In the genomic region with DNA sequence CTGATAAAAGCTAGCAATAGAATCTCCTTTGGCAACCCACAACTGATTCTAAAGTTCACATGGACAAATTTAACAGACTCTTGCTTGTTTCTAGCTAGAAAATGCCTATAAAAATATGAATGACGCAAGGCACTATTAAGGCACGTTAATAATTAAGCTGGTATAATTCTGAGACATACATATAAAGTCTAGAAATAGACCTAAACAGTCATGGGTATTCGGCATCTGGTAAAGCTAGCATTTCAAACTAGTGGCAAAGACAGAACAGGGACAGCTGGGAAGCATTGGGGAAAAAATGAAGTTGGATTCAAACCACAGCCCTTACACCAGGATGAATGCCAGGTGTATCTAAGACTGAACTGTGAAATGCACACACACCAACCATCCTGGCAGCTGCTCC, we compare ENCODE assay signal across 30 cellular contexts. TPM values are rescaled to one million over a fixed set of nuclear protein-coding genes. Genes with fewer than 3 reads are reported as not detected.
DNase-seq lines count a peak whose midpoint lies in the region; ATAC-seq, FAIRE-seq and TF ChIP-seq lines count a peak whose summit lies in the region.
"Had no signal": no experiment of that assay in that cellular context is flagged by ENCODE, and none has a peak within 500 bp of the region (broad histone marks: within the 10 kb centered on the region; RNA-seq: fewer than 3 reads in every experiment).

No MANE protein-coding gene starts in this region.

- H3K27me3 ChIP-seq in PC-3 (ENCODE audit: low read length) (no peaks in the 10 kb centered on the region), hepatocyte (no peaks in the 10 kb centered on the region), small intestine (ENCODE audit: control insufficient read depth in 2 of 2, insufficient read depth in 2 of 2, low read length in 2 of 2) (no peaks in the 10 kb centered on the region)
- H3K27me3 ChIP-seq: ovary, right atrium auricular region had no signal

- no peaks in the 10 kb centered on the region for H4K20me1 ChIP-seq in PC-3 (ENCODE audit: low read length)
- no peaks in the 10 kb centered on the region for H4K20me1 ChIP-seq in hepatocyte (ENCODE audit: insufficient read depth, poor library complexity, severe bottlenecking)

- POLR2A ChIA-PET in PC-3 (lab: Charles Lee; ENCODE audit: unreplicated experiment): interaction anchor here (0.7 kb wide), 1 partner anchor 159 kb away, joined by 3 read pairs; no protein-coding TSS in a partner anchor

- 59% methylated on average over 3 of the region's 3 CpGs for WGBS in hepatocyte (ENCODE audit: low lambda C conversion rate, missing lambda C conversion rate)
- 22 to 72% (median 42%) methylated on average over 3 of the region's 3 CpGs for WGBS in small intestine, 3 donors

- H3K4me2 ChIP-seq in PC-3 (ENCODE audit: low read length) (peak overlapping the region; percentile 14; the same call in 1 of the 2 replicates), hepatocyte (peak overlapping the region; percentile 50)
- H3K4me2 ChIP-seq: PC-9 had no signal

- ATAC-seq in PC-3: peak; percentile 6; the same call in 1 of the 2 replicates
- ATAC-seq: activated naive CD8-positive, alpha-beta T cell treated with anti-CD3 and anti-CD28 coated beads, Interleukin-2, amount 50 U/mL, for 24 hours; left ventricle myocardium superior; natural killer cell treated with Interleukin-12 subunit alpha and Interleukin-12 subunit beta and Interleukin-15 and Interleukin-18, amount 100 ng/mL, for 72 hours; stimulated activated effector memory CD8-positive, alpha-beta T cell treated with anti-CD3 and anti-CD28 coated beads, Interleukin-12 subunit alpha, Interleukin-12 subunit beta, amount 100 ng/mL, for 72 hours had no signal

- no peaks in the 10 kb centered on the region for H3K9me3 ChIP-seq in PC-3 (ENCODE audit: low read length)
- no peaks in the 10 kb centered on the region for H3K9me3 ChIP-seq in hepatocyte (ENCODE audit: low read depth)
- no peaks in the 10 kb centered on the region for H3K9me3 ChIP-seq in small intestine (ENCODE audit: control insufficient read depth, low read depth)
- H3K9me3 ChIP-seq: ovary, right atrium auricular region had no signal

- no TSS peak for BruUV-seq in PC-3 (replicated peaks; lab: Mats Ljungman, UMichigan)

- no peaks in the 10 kb centered on the region for H3F3A ChIP-seq in PC-3 (ENCODE audit: low read length, unreplicated experiment)

- TF ChIP-seq CTCF in PC-3 (conservative IDR thresholded peaks at IDR 0.05; ENCODE audit: low read depth, low read length): no peak
- no peak for TF ChIP-seq CTCF in hepatocyte (IDR thresholded peaks at IDR 0.05; ENCODE audit: poor library complexity)

- intact Hi-C loops in PC-3 (cut with micrococcal nuclease): loop anchor here (5.0 kb wide), 1 partner anchor 306 kb away; no protein-coding TSS in a partner anchor

- H3K79me2 ChIP-seq in PC-3 (ENCODE audit: low read length): no peaks in the 10 kb centered on the region
- H3K79me2 ChIP-seq in hepatocyte: no peaks in the 10 kb centered on the region

- H3K27ac ChIP-seq in PC-3 (ENCODE audit: low read length) (no peak overlapping the region), hepatocyte (peak overlapping the region; percentile 79), small intestine (ENCODE audit: low read depth in 1 of 2, low read length in 1 of 2) (peak overlapping the region in 1 of 2 donors; percentile 79), caudate nucleus (ENCODE audit: low read depth, low read length) (no peak overlapping the region)
- H3K27ac ChIP-seq: ovary, PC-9, right atrium auricular region, WERI-Rb-1 had no signal

- no peak overlapping the region for H3K4me3 ChIP-seq in PC-3 (ENCODE audit: low read length)
- no peak overlapping the region for H3K4me3 ChIP-seq in hepatocyte
- H3K4me3 ChIP-seq in small intestine (ENCODE audit: low read depth in 1 of 2, low read length in 2 of 2): no peak overlapping the region
- H3K4me3 ChIP-seq: ovary, PC-9, right atrium auricular region had no signal

- H3K9ac ChIP-seq in PC-3 (ENCODE audit: low read length): no peak overlapping the region

- CTCF ChIA-PET in PC-3 (lab: Charles Lee): no interaction called here

- H3K4me1 ChIP-seq in PC-3 (ENCODE audit: insufficient read depth, low read length): peaks cover 16% of the 10 kb centered on the region
- peaks cover 6% of the 10 kb centered on the region for H3K4me1 ChIP-seq in hepatocyte (ENCODE audit: insufficient read depth)
- H3K4me1 ChIP-seq in small intestine (ENCODE audit: control insufficient read depth in 2 of 2, insufficient read depth in 1 of 2, low read depth in 1 of 2, low read length in 1 of 2): no peaks in the 10 kb centered on the region
- H3K4me1 ChIP-seq: right atrium auricular region had no signal

- DNase-seq in LoVo (ENCODE audit: low spot score) (peak; percentile 73), PC-3 (no peak), hepatocyte (ENCODE audit: low spot score) (peak; percentile 19), small intestine (peak; percentile 81), amygdala (lab: John Stamatoyannopoulos, UW) (no peak), caudate nucleus (lab: John Stamatoyannopoulos, UW) (no peak), NCI-H187 treated with DMSO at 0.1 percent for 48 hours (lab: John Stamatoyannopoulos, UW) (no peak)
- DNase-seq: activated CD4-positive, alpha-beta T cell treated with anti-CD3 and anti-CD28 coated beads for 48 hours; activated naive CD8-positive, alpha-beta T cell treated with anti-CD3 and anti-CD28 coated beads, Interleukin-2, amount 50 U/mL, for 24 hours; activated T-cell treated with anti-CD3 and anti-CD28 coated beads, Interleukin-2, amount 50 U/mL, for 24 hours; CD4-positive, alpha-beta T cell; cerebellar nuclear complex; left ventricle myocardium superior; NCI-H1105; NCI-H2081; NCI-H446; ovary; PC-9; Right ventricle myocardium superior; stimulated activated CD4-positive, alpha-beta T cell treated with anti-CD3 and anti-CD28 coated beads, Interleukin-12 subunit alpha, Interleukin-12 subunit beta, amount 100 ng/mL, for 4 hours; stimulated activated CD4-positive, alpha-beta T cell treated with anti-CD3 and anti-CD28 coated beads, Interleukin-4, amount 100 ng/mL, for 1 hour; WERI-Rb-1 had no signal

- no peaks in the 10 kb centered on the region for H3K36me3 ChIP-seq in PC-3 (ENCODE audit: low read depth, low read length)
- no peaks in the 10 kb centered on the region for H3K36me3 ChIP-seq in hepatocyte (replicated peaks; ENCODE audit: insufficient read depth, low read depth)
- no peaks in the 10 kb centered on the region for H3K36me3 ChIP-seq in small intestine (ENCODE audit: control insufficient read depth in 2 of 2, insufficient read depth in 2 of 2, low read length in 2 of 2)
- H3K36me3 ChIP-seq: ovary, right atrium auricular region, WERI-Rb-1 had no signal

- FAIRE-seq in small intestine (lab: Jason Lieb, UNC): peak; percentile 41
- FAIRE-seq: endothelial cell of umbilical vein, GM12892 had no signal

- no peak overlapping the region for H2AFZ ChIP-seq in PC-3 (ENCODE audit: low read length)
- no peak overlapping the region for H2AFZ ChIP-seq in hepatocyte
- H2AFZ ChIP-seq: PC-9 had no signal

- H3K9me2 ChIP-seq in PC-3 (replicated peaks; ENCODE audit: low read length) (no peaks in the 10 kb centered on the region), hepatocyte (replicated peaks; ENCODE audit: insufficient read depth) (no peaks in the 10 kb centered on the region)

RNA-seq across cellular contexts. Expression of a gene that starts 5.2 kb away (rescaled TPM):
- total RNA-seq in PC-3 (2014; rRNA removed): 16.6 and 24.3 TPM in 2 replicates
- 30.0 and 31.7 TPM in 2 replicates for total RNA-seq in hepatocyte
- polyA plus RNA-seq in hepatocyte: 13.5 and 18.0 TPM in 2 replicates
- 10 to 100 TPM in 2 of 3 donors, 1 to 10 TPM in 1; 8.7 to 17.6 (median 14.9) TPM for polyA plus RNA-seq in small intestine

RNA-seq across cellular contexts. Expression of a gene that starts 32.7 kb away (rescaled TPM):
- total RNA-seq in PC-3 (2014; rRNA removed) (0.23 TPM in 1 of 2 replicates, not detected in the other), hepatocyte (19.1 and 22.0 TPM in 2 replicates)
- polyA plus RNA-seq in hepatocyte (9.8 and 12.5 TPM in 2 replicates), small intestine (100 to 1,000 TPM in 1 of 3 donors, 10 to 100 TPM in 2; 53.8 to 104 (median 65.3) TPM)
- total RNA-seq: CD4-positive, alpha-beta T cell; endothelial cell of umbilical vein; IMR-90; MCF 10A; natural killer cell treated with Interleukin-12 subunit alpha and Interleukin-12 subunit beta and Interleukin-15 and Interleukin-18, amount 100 ng/mL, for 72 hours; PC-9; Right ventricle myocardium superior; ureter had no signal
- polyA plus RNA-seq: endothelial cell of umbilical vein, IMR-90 had no signal

Comparison
In these comparisons a context has a peak if more than half of its experiments do, and no peak if none do; other contexts are left out.
1. DNase-seq: peak in LoVo (single experiment), hepatocyte (single experiment) and small intestine (single experiment); none in PC-3 (single experiment), amygdala (0 of 56), caudate nucleus (0 of 61) and NCI-H187 treated with DMSO at 0.1 percent for 48 hours (single experiment).
2. RNA of a gene that starts 32.7 kb away (total RNA-seq): 19.1 to 22.0 TPM in hepatocyte; 0.23 TPM in PC-3; every median in the first group is over 10 times any median in the second.